In the genomic region with DNA sequence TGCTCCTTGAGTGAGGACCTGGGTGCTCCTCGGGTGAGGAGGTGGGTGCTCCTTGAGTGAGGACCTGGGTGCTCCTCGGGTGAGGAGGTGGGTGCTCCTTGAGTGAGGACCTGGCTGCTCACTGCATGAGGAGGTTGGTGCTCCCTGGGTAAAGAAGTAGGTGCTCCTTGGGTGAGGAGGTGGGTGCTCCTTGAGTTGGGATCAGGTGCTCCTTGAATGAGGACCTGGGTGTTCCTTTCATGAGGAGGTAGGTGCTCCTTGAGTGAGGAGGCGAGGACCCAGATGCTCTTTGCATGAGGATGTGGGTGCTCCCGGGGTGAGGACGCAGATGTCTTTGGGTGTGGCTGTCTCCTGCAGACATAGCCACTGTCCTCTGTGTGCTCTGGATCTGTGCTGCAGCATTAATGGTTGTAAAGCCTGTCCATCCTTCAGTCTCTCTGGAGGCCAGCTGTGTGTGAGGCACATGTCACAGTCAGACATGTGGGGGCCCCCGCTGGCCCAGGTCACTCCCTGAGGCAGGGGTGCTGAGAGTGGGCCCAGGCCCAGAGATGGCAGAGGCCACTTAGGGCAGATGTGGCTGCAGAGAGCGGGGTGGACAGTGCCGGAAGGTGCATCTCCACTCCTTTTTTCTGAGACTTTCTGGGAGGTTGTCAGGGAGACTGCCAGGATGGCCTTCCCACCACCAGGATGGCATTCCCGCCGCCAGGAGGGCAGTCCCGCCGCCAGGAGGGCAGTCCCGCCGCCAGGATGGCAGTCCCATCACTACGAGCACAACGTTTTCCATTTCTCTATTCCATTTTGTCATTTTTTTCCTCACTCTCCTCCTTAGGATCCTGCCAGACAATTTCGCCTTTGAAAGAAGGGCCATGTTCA, we compare ENCODE assay signal across 1 cellular context.
TF ChIP-seq lines count a peak whose summit lies in the region.

No MANE protein-coding gene starts in this region.

TF ChIP-seq in A549, 52 proteins besides CTCF, POLR2A, EP300 and RAD21 (continued from another document):
- TF ChIP-seq, protein P1, sequence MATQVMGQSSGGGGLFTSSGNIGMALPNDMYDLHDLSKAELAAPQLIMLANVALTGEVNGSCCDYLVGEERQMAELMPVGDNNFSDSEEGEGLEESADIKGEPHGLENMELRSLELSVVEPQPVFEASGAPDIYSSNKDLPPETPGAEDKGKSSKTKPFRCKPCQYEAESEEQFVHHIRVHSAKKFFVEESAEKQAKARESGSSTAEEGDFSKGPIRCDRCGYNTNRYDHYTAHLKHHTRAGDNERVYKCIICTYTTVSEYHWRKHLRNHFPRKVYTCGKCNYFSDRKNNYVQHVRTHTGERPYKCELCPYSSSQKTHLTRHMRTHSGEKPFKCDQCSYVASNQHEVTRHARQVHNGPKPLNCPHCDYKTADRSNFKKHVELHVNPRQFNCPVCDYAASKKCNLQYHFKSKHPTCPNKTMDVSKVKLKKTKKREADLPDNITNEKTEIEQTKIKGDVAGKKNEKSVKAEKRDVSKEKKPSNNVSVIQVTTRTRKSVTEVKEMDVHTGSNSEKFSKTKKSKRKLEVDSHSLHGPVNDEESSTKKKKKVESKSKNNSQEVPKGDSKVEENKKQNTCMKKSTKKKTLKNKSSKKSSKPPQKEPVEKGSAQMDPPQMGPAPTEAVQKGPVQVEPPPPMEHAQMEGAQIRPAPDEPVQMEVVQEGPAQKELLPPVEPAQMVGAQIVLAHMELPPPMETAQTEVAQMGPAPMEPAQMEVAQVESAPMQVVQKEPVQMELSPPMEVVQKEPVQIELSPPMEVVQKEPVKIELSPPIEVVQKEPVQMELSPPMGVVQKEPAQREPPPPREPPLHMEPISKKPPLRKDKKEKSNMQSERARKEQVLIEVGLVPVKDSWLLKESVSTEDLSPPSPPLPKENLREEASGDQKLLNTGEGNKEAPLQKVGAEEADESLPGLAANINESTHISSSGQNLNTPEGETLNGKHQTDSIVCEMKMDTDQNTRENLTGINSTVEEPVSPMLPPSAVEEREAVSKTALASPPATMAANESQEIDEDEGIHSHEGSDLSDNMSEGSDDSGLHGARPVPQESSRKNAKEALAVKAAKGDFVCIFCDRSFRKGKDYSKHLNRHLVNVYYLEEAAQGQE (IDR thresholded peaks at IDR 0.05) = no peak
- no peak for TF ChIP-seq JUNB (IDR thresholded peaks at IDR 0.05)
- no peak for TF ChIP-seq ZSCAN20 (CRISPR knock-in tag; IDR thresholded peaks at IDR 0.05)
- TF ChIP-seq ZC3H11A (IDR thresholded peaks at IDR 0.05) = no peak
- TF ChIP-seq POLR2AphosphoS2 (conservative IDR thresholded peaks at IDR 0.05; ENCODE audit: low read length) = no peak
- TF ChIP-seq GATA3 (IDR thresholded peaks at IDR 0.05; ENCODE audit: borderline replicate concordance) = no peak
- TF ChIP-seq CEBPB (IDR thresholded peaks at IDR 0.05) = no peak
- TF ChIP-seq EHF (CRISPR knock-in tag; IDR thresholded peaks at IDR 0.05) = no peak
- no peak for TF ChIP-seq RCOR1 (IDR thresholded peaks at IDR 0.05; ENCODE audit: low read depth, low read length)
- TF ChIP-seq CHD2 (IDR thresholded peaks at IDR 0.05; ENCODE audit: low read length, partially characterized antibody) = no peak
TF ChIP-seq in A549: peak in this region for 0.
